In genomic region chr4:5101571-5101970, GRCh38 we compare ENCODE assay signal across 21 cellular contexts. TPM values are rescaled to one million over a fixed set of nuclear protein-coding genes. Genes with fewer than 3 reads are reported as not detected.
"Had no signal": no experiment of that assay in that cellular context is flagged by ENCODE, and none has a peak within 500 bp of the region (broad histone marks: within the 10 kb centered on the region; RNA-seq: fewer than 3 reads in every experiment).

No MANE protein-coding gene starts in this region.

- H3K4me1 ChIP-seq: Peyer's patch, SJSA1 had no signal

- H3K4me1 Mint-ChIP-seq: activated naive CD4-positive, alpha-beta T cell treated with anti-CD3 and anti-CD28 coated beads, Interleukin-2, amount 10 ng/mL, durations not matched to agents 7 days and 5 days; activated naive CD8-positive, alpha-beta T cell treated with anti-CD3 and anti-CD28 coated beads for 36 hours had no signal

- H3K9me3 ChIP-seq: Peyer's patch, SJSA1 had no signal

- ATAC-seq: activated T-cell treated with anti-CD3 and anti-CD28 coated beads, Interleukin-2, amount 50 U/mL, for 4 hours; WTC11 had no signal

- H3K4me3 ChIP-seq: Peyer's patch, SJSA1 had no signal

- H3K27me3 Mint-ChIP-seq: activated naive CD4-positive, alpha-beta T cell treated with anti-CD3 and anti-CD28 coated beads, Interleukin-2, amount 10 ng/mL, durations not matched to agents 7 days and 5 days had no signal

- H3K36me3 Mint-ChIP-seq: activated naive CD4-positive, alpha-beta T cell treated with anti-CD3 and anti-CD28 coated beads, Interleukin-2, amount 10 ng/mL, durations not matched to agents 7 days and 5 days; activated naive CD8-positive, alpha-beta T cell treated with anti-CD3 and anti-CD28 coated beads for 36 hours had no signal

- H3K27me3 ChIP-seq: Peyer's patch, SJSA1 had no signal

- H3K36me3 ChIP-seq: Peyer's patch, SJSA1 had no signal

- H3K9me3 Mint-ChIP-seq: activated T-cell treated with anti-CD3 and anti-CD28 coated beads, Interleukin-2, amount 50 U/mL, for 4 hours had no signal

- H3K4me3 Mint-ChIP-seq: activated naive CD4-positive, alpha-beta T cell treated with anti-CD3 and anti-CD28 coated beads, Interleukin-2, amount 10 ng/mL, durations not matched to agents 7 days and 5 days; activated naive CD8-positive, alpha-beta T cell treated with anti-CD3 and anti-CD28 coated beads for 36 hours; activated T-cell treated with anti-CD3 and anti-CD28 coated beads, Interleukin-2, amount 50 U/mL, for 4 hours; T-helper 1 cell treated with Interleukin-12 subunit alpha and Interleukin-12 subunit beta and Interleukin-4 antibody, amounts not matched to agents 30 μg/mL and 1 μg/mL, for 36 hours; WTC11 had no signal

- H3K27ac ChIP-seq: Peyer's patch, SJSA1 had no signal

- DNase-seq: activated CD4-positive, alpha-beta T cell treated with anti-CD3 and anti-CD28 coated beads for 48 hours; activated CD4-positive, alpha-beta T cell treated with anti-CD3 and anti-CD28 coated beads, Interleukin-2, amount 50 U/mL, for 4 hours; activated CD4-positive, CD25-positive, alpha-beta regulatory T cell treated with anti-CD3 and anti-CD28 coated beads, Interleukin-2, amount 50 U/mL, for 72 hours; activated CD8-positive, alpha-beta memory T cell treated with anti-CD3 and anti-CD28 coated beads for 24 hours; activated gamma-delta T cell treated with Interleukin-2 at 50 U/mL for 16 hours; activated naive CD4-positive, alpha-beta T cell treated with anti-CD3 and anti-CD28 coated beads, Interleukin-2, amount 10 ng/mL, durations not matched to agents 7 days and 5 days; activated naive CD8-positive, alpha-beta T cell treated with anti-CD3 and anti-CD28 coated beads for 36 hours; activated T-cell treated with anti-CD3 and anti-CD28 coated beads, Interleukin-2, amount 50 U/mL, for 4 hours; cerebellar nuclear complex; MM.1S; NCI-H1105; NCI-H1436; NCI-H1694 treated with DMSO at 0.1 percent for 48 hours; NCI-H2081; NCI-H510A treated with DMSO at 0.1 percent for 48 hours; NCI-H69; Peyer's patch; SHP77 had no signal

- H3K27ac Mint-ChIP-seq: activated naive CD4-positive, alpha-beta T cell treated with anti-CD3 and anti-CD28 coated beads, Interleukin-2, amount 10 ng/mL, durations not matched to agents 7 days and 5 days; activated naive CD8-positive, alpha-beta T cell treated with anti-CD3 and anti-CD28 coated beads for 36 hours; T-helper 1 cell treated with Interleukin-12 subunit alpha and Interleukin-12 subunit beta and Interleukin-4 antibody, amounts not matched to agents 30 μg/mL and 1 μg/mL, for 36 hours; WTC11 had no signal

RNA-seq across cellular contexts. Expression of gene STK32B, which starts 50.3 kb away (rescaled TPM):
- total RNA-seq: activated naive CD8-positive, alpha-beta T cell treated with anti-CD3 and anti-CD28 coated beads for 36 hours; activated T-cell treated with anti-CD3 and anti-CD28 coated beads, Interleukin-2, amount 50 U/mL, for 4 hours had no signal
